8 cellular contexts compared by ENCODE assay signal in the genomic region with DNA sequence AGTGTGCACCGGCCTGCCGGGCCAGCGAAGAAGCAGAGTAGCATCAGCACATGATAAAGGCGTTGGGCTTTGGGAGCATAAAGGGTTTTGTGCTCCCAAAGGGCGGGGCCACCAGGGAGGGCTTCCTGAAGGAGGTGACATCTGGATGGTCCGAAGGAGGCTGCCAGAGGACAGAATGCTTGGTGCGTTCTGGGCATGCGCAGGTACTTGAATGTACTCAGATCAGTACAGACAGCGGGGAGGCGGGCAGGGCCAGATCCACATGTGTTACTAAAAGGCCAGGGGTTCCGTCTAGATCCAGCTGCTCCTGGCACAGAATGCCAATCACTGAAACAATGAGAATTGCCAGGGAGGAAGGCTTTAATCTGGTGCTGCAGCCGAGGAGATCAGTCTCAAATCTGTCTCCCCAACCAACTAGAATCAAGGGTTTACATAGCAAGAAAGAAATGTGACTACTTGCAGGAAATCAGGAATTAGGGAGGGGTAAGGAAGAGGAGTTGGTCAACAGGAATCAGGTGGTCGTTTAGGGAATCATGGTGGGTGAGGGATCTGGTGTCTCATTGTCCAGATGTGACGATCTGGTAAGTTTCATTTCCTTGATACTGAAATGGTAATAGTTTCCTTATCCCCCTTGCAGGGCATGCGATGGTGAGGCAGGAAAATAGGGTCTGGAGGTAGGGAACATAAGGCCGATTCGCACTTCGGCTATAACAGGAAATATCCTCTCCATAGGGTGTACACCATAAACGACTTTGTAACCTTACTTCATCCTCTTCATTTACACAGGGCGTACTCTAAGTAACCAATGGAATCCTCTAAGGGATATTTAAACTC. TPM values are rescaled to one million over a fixed set of nuclear protein-coding genes. Genes with fewer than 3 reads are reported as not detected.
A peak's percentile ranks its signal among the peaks of the same experiment; 100 is the strongest.
DNase-seq lines count a peak whose midpoint lies in the region.

A gene with protein sequence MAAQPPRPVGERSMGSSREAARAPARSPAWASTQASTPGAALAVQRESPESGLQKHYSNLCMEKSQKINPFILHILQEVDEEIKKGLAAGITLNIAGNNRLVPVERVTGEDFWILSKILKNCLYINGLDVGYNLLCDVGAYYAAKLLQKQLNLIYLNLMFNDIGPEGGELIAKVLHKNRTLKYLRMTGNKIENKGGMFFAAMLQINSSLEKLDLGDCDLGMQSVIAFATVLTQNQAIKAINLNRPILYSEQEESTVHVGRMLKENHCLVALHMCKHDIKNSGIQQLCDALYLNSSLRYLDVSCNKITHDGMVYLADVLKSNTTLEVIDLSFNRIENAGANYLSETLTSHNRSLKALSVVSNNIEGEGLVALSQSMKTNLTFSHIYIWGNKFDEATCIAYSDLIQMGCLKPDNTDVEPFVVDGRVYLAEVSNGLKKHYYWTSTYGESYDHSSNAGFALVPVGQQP (minus strand): TSS at position 61 of the 834 bp plus-strand sequence. CDS start 356 bp downstream, outside the sequence.
Gene LRRIQ4, plus strand, starts transcription at position 27 of the 834 bp plus-strand sequence. CDS start 9,052 bp downstream, outside the sequence.

- DNase-seq in ELF-1 (ENCODE audit: low read depth, low spot score) (peak; percentile 94), HCEC 1CT (peak; percentile 86), NCI-H1092 (lab: John Stamatoyannopoulos, UW) (peak; percentile 87), T follicular helper cell (ENCODE audit: low read depth) (peak; percentile 39), astrocyte of the hippocampus (ENCODE audit: low read depth, low spot score) (peak; percentile 50), SW 1271 (lab: John Stamatoyannopoulos, UW) (no peak)

- peak within 1 kb of the TSS; percentile 66 for H3K9ac ChIP-seq in iPS-15b (ENCODE audit: low read depth, low read length)
- peak within 1 kb of the TSS; percentile 87 for H3K9ac ChIP-seq in skeletal muscle satellite cell (ENCODE audit: low read depth, low read length)

- peaks cover 7% of the 10 kb centered on the region for H3K4me1 ChIP-seq in iPS-15b (ENCODE audit: control insufficient read depth, insufficient read depth, low read length)
- peaks cover 26% of the 10 kb centered on the region for H3K4me1 ChIP-seq in skeletal muscle satellite cell (ENCODE audit: control insufficient read depth, insufficient read depth, low read length)

- H3K36me3 ChIP-seq in iPS-15b (ENCODE audit: control insufficient read depth, insufficient read depth, low read length) (no peaks in the 10 kb centered on the region), skeletal muscle satellite cell (ENCODE audit: insufficient read depth, low read length) (no peaks in the 10 kb centered on the region)

- peak within 1 kb of the TSS; percentile 91 for H3K4me2 ChIP-seq in skeletal muscle satellite cell (ENCODE audit: low read length)

- H3K9me3 ChIP-seq in iPS-15b (ENCODE audit: control insufficient read depth, insufficient read depth, low read length) (no peaks in the 10 kb centered on the region), skeletal muscle satellite cell (replicated peaks; ENCODE audit: low read length) (peaks cover 2% of the 10 kb centered on the region)

- H3K4me3 ChIP-seq in iPS-15b (ENCODE audit: low read depth, low read length) (peak within 1 kb of the TSS; percentile 82), skeletal muscle satellite cell (ENCODE audit: low read length) (peak within 1 kb of the TSS; percentile 73)

- H3K27me3 ChIP-seq in iPS-15b (ENCODE audit: control insufficient read depth, insufficient read depth, low read length) = peaks cover 21% of the 10 kb centered on the region
- H3K27me3 ChIP-seq in skeletal muscle satellite cell (ENCODE audit: control insufficient read depth, insufficient read depth, low read length) = no peaks in the 10 kb centered on the region

RNA-seq across cellular contexts. Expression of the first gene that starts in this region (rescaled TPM):
- total RNA-seq in skeletal muscle satellite cell (2012; rRNA removed) = 4.3 and 6.1 TPM in 2 replicates

RNA-seq across cellular contexts. Expression of gene LRRIQ4, which starts in this region (rescaled TPM):
- under 0.01 TPM in 1 of 2 replicates, not detected in the other for total RNA-seq in skeletal muscle satellite cell (2012; rRNA removed)

Comparison
In these comparisons a context has a peak if more than half of its experiments do, and no peak if none do; other contexts are left out.
1. DNase-seq: peak in ELF-1 (single experiment), HCEC 1CT (single experiment), NCI-H1092 (single experiment), T follicular helper cell (single experiment) and astrocyte of the hippocampus (single experiment); none in SW 1271 (0 of 2).